In the genomic region with DNA sequence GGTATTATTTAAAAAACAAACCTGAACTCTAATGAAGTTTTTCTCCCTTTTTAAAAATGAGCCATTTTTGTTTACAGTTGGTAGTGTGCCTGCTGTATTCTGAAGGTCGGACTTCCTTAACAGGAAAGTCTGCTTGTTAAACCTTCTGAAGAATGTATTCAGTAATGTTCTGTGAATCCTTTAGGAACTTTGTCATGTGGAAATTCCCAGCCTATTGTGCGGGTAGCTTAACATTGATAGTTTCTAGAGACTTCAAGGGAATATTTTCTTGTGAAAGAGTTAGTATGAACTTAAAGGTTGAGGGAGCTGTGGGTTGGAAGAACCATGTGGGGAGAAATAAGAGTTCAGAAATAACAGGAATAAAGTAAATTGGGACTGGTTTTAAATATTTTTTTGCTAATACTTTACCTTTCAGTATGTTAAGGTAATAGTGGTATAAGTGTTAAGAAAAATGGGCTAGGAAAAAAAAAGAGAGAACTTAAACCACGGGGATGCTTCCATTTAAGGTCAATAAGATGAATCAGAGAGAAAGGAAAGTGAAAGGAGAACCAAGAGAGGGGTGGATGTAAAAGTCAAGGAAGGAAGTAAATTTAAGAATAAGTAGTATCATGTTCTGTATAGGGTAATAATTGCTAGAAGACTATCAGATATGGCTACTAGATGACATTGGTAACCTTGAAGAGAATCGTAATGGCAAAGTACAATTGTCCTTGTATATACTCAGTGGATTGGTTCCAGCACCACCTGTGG, we compare ENCODE assay signal across 13 cellular contexts.
DNase-seq lines count a peak whose midpoint lies in the region; ATAC-seq, FAIRE-seq and TF ChIP-seq lines count a peak whose summit lies in the region.
"Had no signal": no experiment of that assay in that cellular context is flagged by ENCODE, and none has a peak within 500 bp of the region (broad histone marks: within the 10 kb centered on the region; RNA-seq: fewer than 3 reads in every experiment).

No MANE protein-coding gene starts in this region.

- peak; percentile 70 for FAIRE-seq in GM19239 (lab: Jason Lieb, UNC)

- H3K4me1 Mint-ChIP-seq in Calu3 (ENCODE audit: low read depth, unreplicated experiment) (no peaks in the 10 kb centered on the region), endothelial cell (ENCODE audit: unreplicated experiment) (peaks cover 12% of the 10 kb centered on the region)

- TF ChIP-seq CTCF in Calu3 (IDR thresholded peaks at IDR 0.05; ENCODE audit: unreplicated experiment) (no peak), endothelial cell (IDR thresholded peaks at IDR 0.05; ENCODE audit: unreplicated experiment) (no peak)

- no peak for ATAC-seq in HG03025 (IDR thresholded peaks at IDR 0.05; ENCODE audit: low FRiP score, unreplicated experiment)
- ATAC-seq in HG03045 (IDR thresholded peaks at IDR 0.05; ENCODE audit: unreplicated experiment): no peak

- intact Hi-C loops in Calu3 (cut with micrococcal nuclease; ENCODE audit: unreplicated experiment): no loop called here

- no peak overlapping the region for H3K4me3 Mint-ChIP-seq in Calu3 (ENCODE audit: low read depth, unreplicated experiment)
- H3K4me3 Mint-ChIP-seq in endothelial cell (ENCODE audit: unreplicated experiment): no peak overlapping the region

- H3K27me3 Mint-ChIP-seq in Calu3 (ENCODE audit: unreplicated experiment) (no peaks in the 10 kb centered on the region), endothelial cell (ENCODE audit: unreplicated experiment) (no peaks in the 10 kb centered on the region)

- H3K9me3 Mint-ChIP-seq in Calu3 (ENCODE audit: low read depth, unreplicated experiment) (no peaks in the 10 kb centered on the region), endothelial cell (ENCODE audit: unreplicated experiment) (no peaks in the 10 kb centered on the region)

- BruUV-seq in Calu3 (replicated peaks; lab: Mats Ljungman, UMichigan): no TSS peak

- CTCF ChIA-PET in Calu3 (lab: Charles Lee): no interaction called here

- no peak for DNase-seq in Calu3
- DNase-seq in GM19239 (ENCODE audit: insufficient read length, low spot score): no peak
- peak; percentile 72 for DNase-seq in NOMO-1 treated with DMSO at 0.1 percent for 48 hours (lab: John Stamatoyannopoulos, UW; ENCODE audit: unreplicated experiment)
- no peak for DNase-seq in endothelial cell (ENCODE audit: low spot score)
- no peak for DNase-seq in stimulated activated CD4-positive, alpha-beta T cell treated with anti-CD3 and anti-CD28 coated beads, Interleukin-4, amount 100 ng/mL, for 4 hours
- DNase-seq in NCI-H748 (lab: John Stamatoyannopoulos, UW; ENCODE audit: unreplicated experiment): no peak
- DNase-seq: activated CD8-positive, alpha-beta memory T cell treated with anti-CD3 and anti-CD28 coated beads, Interleukin-2, amount 50 U/mL, for 4 hours; esophagus squamous epithelium; NCI-H1694 treated with DMSO at 0.1 percent for 48 hours; right lobe of liver; uterus had no signal

- H3K27ac Mint-ChIP-seq in Calu3 (ENCODE audit: unreplicated experiment) (peak overlapping the region; percentile 12), endothelial cell (ENCODE audit: unreplicated experiment) (peak overlapping the region; percentile 37)

- H3K36me3 Mint-ChIP-seq in Calu3 (ENCODE audit: insufficient read depth, unreplicated experiment): peaks cover 8% of the 10 kb centered on the region
- H3K36me3 Mint-ChIP-seq in endothelial cell (ENCODE audit: low read depth, unreplicated experiment): no peaks in the 10 kb centered on the region
